Comparison of ENCODE assay signal across 8 cellular contexts in genomic region chr7:22858640-22859561, GRCh38. TPM values are rescaled to one million over a fixed set of nuclear protein-coding genes. Genes with fewer than 3 reads are reported as not detected.
DNase-seq lines count a peak whose midpoint lies in the region; ATAC-seq, FAIRE-seq and TF ChIP-seq lines count a peak whose summit lies in the region.

No MANE protein-coding gene starts in this region.

- H4K20me1 ChIP-seq in DOHH2 (ENCODE audit: control insufficient read depth, insufficient read depth, low read depth, low read length) (no peaks in the 10 kb centered on the region; the same call in 1 of the 2 replicates), Karpas-422 (ENCODE audit: insufficient read depth, low read depth, low read length) (no peaks in the 10 kb centered on the region; the same call in 1 of the 2 replicates), GM12878 (ENCODE audit: control insufficient read depth, insufficient read depth) (no peaks in the 10 kb centered on the region)

- H3K4me3 ChIP-seq in DOHH2 (ENCODE audit: low read length) (peak overlapping the region; percentile 2; the same call in 1 of the 2 replicates), Karpas-422 (ENCODE audit: low read length) (no peak overlapping the region), GM12878 (0 out of 2 replicates have a peak overlapping the region, but pooled peaks have one; percentile 0)

- POLR2A ChIA-PET in GM12878 (lab: Charles Lee), result interaction anchor here (0.6 to 2.9 kb wide), 4 partner anchors 9 to 27 kb away, joined by 3 to 17 read pairs (median 8); no protein-coding TSS in a partner anchor

- no peak for FAIRE-seq in GM12878 (lab: Jason Lieb, UNC)

- peaks cover 86% of the 10 kb centered on the region for H3F3A ChIP-seq in DOHH2 (ENCODE audit: control insufficient read depth, insufficient read depth)

- TF ChIP-seq RAD21 in GM12878 (IDR thresholded peaks at IDR 0.05; ENCODE audit: insufficient read depth, low read depth, low read length), result no peak

- H3K4me1 ChIP-seq in DOHH2 (ENCODE audit: control insufficient read depth, low read length) (peaks cover 41% of the 10 kb centered on the region), Karpas-422 (ENCODE audit: low read length) (peaks cover 20% of the 10 kb centered on the region), GM12878 (ENCODE audit: control insufficient read depth, insufficient read depth, low read length) (peaks cover 10% of the 10 kb centered on the region)

- H3K9me3 ChIP-seq in DOHH2 (ENCODE audit: control insufficient read depth, insufficient read depth, low read length) (no peaks in the 10 kb centered on the region), Karpas-422 (ENCODE audit: low read length) (no peaks in the 10 kb centered on the region), GM12878 (replicated peaks; ENCODE audit: control insufficient read depth, insufficient read depth, low read length) (no peaks in the 10 kb centered on the region; the same call in 2 of the 3 replicates)

- H3K9ac ChIP-seq in Karpas-422 (ENCODE audit: low read length) (no peak overlapping the region), GM12878 (ENCODE audit: control insufficient read depth, insufficient read depth, low read length) (no peak overlapping the region)

- SMC1A ChIA-PET in GM12878 (lab: Charles Lee; ENCODE audit: uncharacterized antibody, unreplicated experiment), result interaction anchor here (1.1 to 3.1 kb wide), 3 partner anchors 8 to 38 kb away, joined by 5 to 34 read pairs (median 5); no protein-coding TSS in a partner anchor

- TF ChIP-seq CTCF in DOHH2 (IDR thresholded peaks at IDR 0.05; ENCODE audit: low read depth, low read length, poor library complexity, severe bottlenecking), result no peak
- TF ChIP-seq CTCF in GM12878 (IDR thresholded peaks at IDR 0.05 in 2 of 3, conservative IDR thresholded peaks at IDR 0.05 in 1 of 3; ENCODE audit: control insufficient read depth in 2 of 3, extremely low read depth in 1 of 3, insufficient read depth in 1 of 3, low read depth in 3 of 3, low read length in 3 of 3), result no peak

- CTCF ChIA-PET in GM12878 (lab: Yijun Ruan, JAX), result interaction anchor here (1.1 to 3.3 kb wide), 4 partner anchors 12 to 195 kb away, joined by 3 to 45 read pairs (median 8); partner anchors contain the start of gene IL6

- in situ Hi-C loops in GM12878 (cut with MboI), result no loop called here

- H2AFZ ChIP-seq in Karpas-422 (ENCODE audit: low read length) (no peak overlapping the region), GM12878 (ENCODE audit: control insufficient read depth, low read depth, low read length) (no peak overlapping the region)

- no peaks in the 10 kb centered on the region for H3K27me3 ChIP-seq in DOHH2 (ENCODE audit: control insufficient read depth, low read length)
- no peaks in the 10 kb centered on the region for H3K27me3 ChIP-seq in Karpas-422 (ENCODE audit: low read length)
- H3K27me3 ChIP-seq in GM12878 (replicated peaks in 1 of 2; ENCODE audit: control insufficient read depth in 2 of 2, insufficient read depth in 2 of 2, low read length in 1 of 2), result no peaks in the 10 kb centered on the region

- peaks cover 28% of the 10 kb centered on the region for H3K79me2 ChIP-seq in DOHH2 (ENCODE audit: control insufficient read depth, low read length)
- peaks cover 21% of the 10 kb centered on the region for H3K79me2 ChIP-seq in Karpas-422 (ENCODE audit: low read length)
- H3K79me2 ChIP-seq in GM12878 (ENCODE audit: control insufficient read depth, insufficient read depth, low read length), result peaks cover 38% of the 10 kb centered on the region

- 83% methylated on average over 10 of the region's 10 CpGs for WGBS in GM12878 (ENCODE audit: insufficient coverage, insufficient replicate concordance, low lambda C conversion rate, missing lambda C conversion rate)

- H3K36me3 ChIP-seq in DOHH2 (ENCODE audit: control insufficient read depth, low read length), result peaks cover 76% of the 10 kb centered on the region
- H3K36me3 ChIP-seq in Karpas-422 (ENCODE audit: insufficient read depth, low read length), result peaks cover 34% of the 10 kb centered on the region
- H3K36me3 ChIP-seq in GM12878 (ENCODE audit: control insufficient read depth in 2 of 2, insufficient read depth in 2 of 2, low read length in 1 of 2), result peaks cover 0 to 5% of the 10 kb centered on the region in 2 experiments; a peak in 1 of 4 replicates

- intact Hi-C loops in GM12878 (cut with micrococcal nuclease; ENCODE audit: unreplicated experiment), result loop anchor here (1.0 to 10.0 kb wide), 3 partner anchors 13 to 326 kb away; partner anchors contain the start of gene NUP42

- H3K4me2 ChIP-seq in DOHH2 (ENCODE audit: low read length) (peak overlapping the region; percentile 25), Karpas-422 (ENCODE audit: low read depth, low read length, poor library complexity, severe bottlenecking) (no peak overlapping the region), GM12878 (ENCODE audit: control insufficient read depth, insufficient read depth) (peak overlapping the region; percentile 33; the same call in 1 of the 2 replicates)

- BruUV-seq in GM12878 (replicated peaks; lab: Mats Ljungman, UMichigan), result TSS peak; percentile 77

- H3K27ac ChIP-seq in DOHH2 (ENCODE audit: low read depth, low read length), result peak overlapping the region; percentile 44
- H3K27ac ChIP-seq in Karpas-422 (ENCODE audit: low read length), result no peak overlapping the region
- H3K27ac ChIP-seq in GM12878 (ENCODE audit: control insufficient read depth, insufficient read depth), result peak overlapping the region; percentile 46

- TF ChIP-seq POLR2A in GM12878 (IDR thresholded peaks at IDR 0.05; ENCODE audit: low read depth, low read length), result no peak; the same call in 1 of the 2 replicates

- H3K9me2 ChIP-seq in DOHH2 (replicated peaks; ENCODE audit: control insufficient read depth, low read length) (no peaks in the 10 kb centered on the region), Karpas-422 (replicated peaks; ENCODE audit: insufficient read depth, low read length) (no peaks in the 10 kb centered on the region)

- TF ChIP-seq EP300 in GM12878 (IDR thresholded peaks at IDR 0.05; ENCODE audit: borderline replicate concordance in 1 of 2, control insufficient read depth in 1 of 2, low read depth in 2 of 2, low read length in 2 of 2), result peak in 1 of 2 experiments; percentile 37; a peak in 1 of 4 replicates

- RAD21 ChIA-PET in GM12878 (lab: Charles Lee; ENCODE audit: unreplicated experiment), result interaction anchor here (1.2 to 2.1 kb wide), 5 partner anchors 14 to 196 kb away, joined by 5 to 13 read pairs (median 6); no protein-coding TSS in a partner anchor

- ATAC-seq in GM12878 (peak; percentile 53), GM21529 (IDR thresholded peaks at IDR 0.05; ENCODE audit: unreplicated experiment) (no peak)

- DNase-seq in Karpas-422 (peak; percentile 65), GM12878 (ENCODE audit: low read depth, low spot score) (no peak), myocyte (ENCODE audit: low read depth) (peak; percentile 90), GF-D8 (lab: John Stamatoyannopoulos, UW) (no peak), NK-92 (lab: John Stamatoyannopoulos, UW; ENCODE audit: unreplicated experiment) (no peak), NCI-H345 (lab: John Stamatoyannopoulos, UW) (no peak)

TF ChIP-seq in GM12878, 131 proteins besides CTCF, POLR2A, EP300 and RAD21 (continues in another document):
- no peak for TF ChIP-seq BMI1 (IDR thresholded peaks at IDR 0.05; ENCODE audit: borderline replicate concordance)
- peak; percentile 66; the same call in 1 of the 2 replicates for TF ChIP-seq BCL11A (IDR thresholded peaks at IDR 0.05; ENCODE audit: low read depth, low read length)
- TF ChIP-seq SIN3A (IDR thresholded peaks at IDR 0.05; ENCODE audit: low read depth, low read length), result no peak
- TF ChIP-seq ZNF384 (IDR thresholded peaks at IDR 0.05; ENCODE audit: borderline replicate concordance, low read depth, low read length), result no peak
- TF ChIP-seq IKZF2 (IDR thresholded peaks at IDR 0.05), result peak; percentile 60 to 68
- TF ChIP-seq HSF1 (IDR thresholded peaks at IDR 0.05; ENCODE audit: low read depth, low read length), result no peak
- TF ChIP-seq FOXM1 (IDR thresholded peaks at IDR 0.05; ENCODE audit: low read depth, low read length), result peak; percentile 38; the same call in 1 of the 2 replicates
- no peak for TF ChIP-seq HDAC6 (IDR thresholded peaks at IDR 0.05; ENCODE audit: unreplicated experiment)
- TF ChIP-seq SMARCA5 (IDR thresholded peaks at IDR 0.05), result no peak
- no peak for TF ChIP-seq KAT2A (conservative IDR thresholded peaks at IDR 0.05; ENCODE audit: control insufficient read depth, low read depth, low read length)

RNA-seq across cellular contexts. Expression of gene TOMM7, which starts 36.3 kb away (rescaled TPM):
- 169 and 170 TPM in 2 replicates for total RNA-seq in Karpas-422 (2014; rRNA removed; shearing (Covaris generic); ENCODE audit: low replicate concordance)
- total RNA-seq in GM12878 (2013; cell fraction: nucleolus; rRNA removed), result 25.0 and 27.4 TPM in 2 replicates
- 173 and 183 TPM in 2 replicates for total RNA-seq in GM12878 (2014; rRNA removed)
- total RNA-seq in GM12878 (2014; rRNA removed; fragmentation: Illumina TruSeq; extraction: Trizol), result 182 and 183 TPM in 2 replicates
- total RNA-seq in GM12878 (2021), result 234 and 256 TPM in 2 replicates
- 230 TPM for polyA plus RNA-seq in GM12878 (2011; ENCODE audit: low read depth)
- polyA plus RNA-seq in GM12878 (2011; rRNA removed), result 946 and 1,497 TPM in 2 replicates
- polyA plus RNA-seq in GM12878 (2011; cell fraction: cytosol; rRNA removed), result 205 and 237 TPM in 2 replicates
- 100 and 101 TPM in 2 replicates for polyA plus RNA-seq in GM12878 (2011; cell fraction: nucleus; rRNA removed)
- polyA plus RNA-seq in GM12878 (2012), result 306 and 736 TPM in 2 replicates
- 107 and 151 TPM in 2 replicates for polyA plus RNA-seq in GM12878 (2014; fragmentation: Illumina TruSeq; extraction: Trizol)
- polyA plus RNA-seq in GM12878 (2014; fragmentation: Nextera tagmentation; extraction: Ambion mirVana), result 100 to 1,000 TPM; 368 to 461 TPM
- polyA plus RNA-seq in GM12878 (2014; rRNA removed), result 237 and 277 TPM in 2 replicates
- 100 to 1,000 TPM; 460 to 475 TPM for polyA plus RNA-seq in GM12878 (2016; fragmentation: Nextera tagmentation; extraction: Ambion mirVana)
- polyA minus RNA-seq in GM12878 (2011; rRNA and poly(A)+ RNA removed), result 52.5 and 58.4 TPM in 2 replicates
- 18.3 and 28.3 TPM in 2 replicates for polyA minus RNA-seq in GM12878 (2011; cell fraction: cytosol; rRNA and poly(A)+ RNA removed)
- 11.6 and 14.9 TPM in 2 replicates for polyA minus RNA-seq in GM12878 (2011; cell fraction: nucleus; rRNA and poly(A)+ RNA removed)
- total RNA-seq in myocyte, result 89.6 and 272 TPM in 2 replicates
- 1,878 TPM for polyA plus RNA-seq in myocyte (2012)

Comparison
In these comparisons a context has a peak if more than half of its experiments do, and no peak if none do; other contexts are left out.
1. DNase-seq: peak in Karpas-422 (single experiment) and myocyte (single experiment); none in GM12878 (single experiment), GF-D8 (single experiment), NK-92 (single experiment) and NCI-H345 (single experiment).